In genomic region chr16:50744911-50745310, GRCh38 we compare ENCODE assay signal across 12 cellular contexts. TPM values are rescaled to one million over a fixed set of nuclear protein-coding genes. Genes with fewer than 3 reads are reported as not detected.
A peak's percentile ranks its signal among the peaks of the same experiment; 100 is the strongest.
DNase-seq lines count a peak whose midpoint lies in the region; ATAC-seq, FAIRE-seq and TF ChIP-seq lines count a peak whose summit lies in the region.
"Had no signal": no experiment of that assay in that cellular context is flagged by ENCODE, and none has a peak within 500 bp of the region (broad histone marks: within the 10 kb centered on the region; RNA-seq: fewer than 3 reads in every experiment).

No MANE protein-coding gene starts in this region.

- FAIRE-seq in GM12878 (lab: Jason Lieb, UNC), result no peak
- no peak for FAIRE-seq in kidney (lab: Jason Lieb, UNC)

- H3K4me2 ChIP-seq in GM12878 (ENCODE audit: control insufficient read depth, insufficient read depth), result peak overlapping the region; percentile 79

- ATAC-seq in CD8-positive, alpha-beta T cell, result no peak
- ATAC-seq in GM12878, result no peak
- ATAC-seq in naive thymus-derived CD8-positive, alpha-beta T cell, result no peak
- ATAC-seq in psoas muscle, result no peak
- no peak for ATAC-seq in gastroesophageal sphincter

- peaks cover 4% of the 10 kb centered on the region for H3K36me3 ChIP-seq in CD8-positive, alpha-beta T cell (ENCODE audit: insufficient read depth, low read length)
- H3K36me3 ChIP-seq in GM12878 (ENCODE audit: control insufficient read depth in 2 of 2, insufficient read depth in 2 of 2, low read length in 1 of 2) (peaks cover 0 to under 1% of the 10 kb centered on the region in 2 experiments; a peak in 1 of 4 replicates), psoas muscle (ENCODE audit: insufficient read depth in 1 of 2, low read depth in 1 of 2) (peaks cover 3 to 25% of the 10 kb centered on the region in 2 donors), kidney (ENCODE audit: control insufficient read depth in 1 of 2, insufficient read depth in 2 of 2, low read length in 2 of 2) (peaks cover 0 to under 1% of the 10 kb centered on the region in 2 donors), gastroesophageal sphincter (peaks cover 0 to 13% of the 10 kb centered on the region in 2 donors)
- H3K36me3 ChIP-seq: colonic mucosa had no signal

- H3K9me3 ChIP-seq in CD8-positive, alpha-beta T cell (ENCODE audit: low read length), result no peaks in the 10 kb centered on the region
- H3K9me3 ChIP-seq in GM12878 (replicated peaks; ENCODE audit: control insufficient read depth, insufficient read depth, low read length) (no peaks in the 10 kb centered on the region), psoas muscle (no peaks in the 10 kb centered on the region), kidney (ENCODE audit: control insufficient read depth in 1 of 2, low read length in 2 of 2) (no peaks in the 10 kb centered on the region), gastroesophageal sphincter (no peaks in the 10 kb centered on the region)
- H3K9me3 ChIP-seq: colonic mucosa, transverse colon had no signal

- peak overlapping the region; percentile 53 for H3K9ac ChIP-seq in GM12878 (ENCODE audit: control insufficient read depth, insufficient read depth, low read length)
- H3K9ac ChIP-seq in kidney (ENCODE audit: low read length in 2 of 2), result no peak overlapping the region

- TF ChIP-seq EP300 in GM12878 (IDR thresholded peaks at IDR 0.05; ENCODE audit: borderline replicate concordance in 1 of 2, control insufficient read depth in 1 of 2, low read depth in 2 of 2, low read length in 2 of 2), result no peak
- TF ChIP-seq EP300 in gastroesophageal sphincter (IDR thresholded peaks at IDR 0.05), result no peak

- H3K4me3 ChIP-seq in CD8-positive, alpha-beta T cell (ENCODE audit: low read depth, low read length), result peak overlapping the region; percentile 60
- peak overlapping the region; percentile 84 for H3K4me3 ChIP-seq in GM12878
- H3K4me3 ChIP-seq in psoas muscle, result no peak overlapping the region
- H3K4me3 ChIP-seq in kidney (ENCODE audit: low read length in 2 of 2), result no peak overlapping the region
- no peak overlapping the region for H3K4me3 ChIP-seq in gastroesophageal sphincter
- H3K4me3 ChIP-seq: colonic mucosa had no signal

- in situ Hi-C loops in KBM-7 (cut with MboI; ENCODE audit: low pct_unique_long_range_greater_than_20kb, low sequenced_read_pairs) (no loop called here), GM12878 (cut with MboI) (no loop called here)

- TF ChIP-seq CTCF in CD8-positive, alpha-beta T cell (IDR thresholded peaks at IDR 0.05), result no peak
- TF ChIP-seq CTCF in GM12878 (IDR thresholded peaks at IDR 0.05 in 2 of 3, conservative IDR thresholded peaks at IDR 0.05 in 1 of 3; ENCODE audit: control insufficient read depth in 2 of 3, extremely low read depth in 1 of 3, insufficient read depth in 1 of 3, low read depth in 3 of 3, low read length in 3 of 3) (no peak), psoas muscle (IDR thresholded peaks at IDR 0.05) (no peak), kidney (IDR thresholded peaks at IDR 0.05; ENCODE audit: borderline replicate concordance, extremely low read depth, insufficient read depth) (no peak), gastroesophageal sphincter (IDR thresholded peaks at IDR 0.05) (no peak)

- no peak overlapping the region for H2AFZ ChIP-seq in GM12878 (ENCODE audit: control insufficient read depth, low read depth, low read length)

- intact Hi-C loops in CD8-positive, alpha-beta T cell (cut with DNase I, micrococcal nuclease), result loop anchor here (2.0 to 10.0 kb wide), 8 partner anchors 143 to 720 kb away; partner anchors contain the start of genes ADCY7 (in 2 of the 2), HEATR3 (in 2 of the 2) and CNEP1R1 (in 1 of the 2)
- intact Hi-C loops in GM12878 (cut with micrococcal nuclease; ENCODE audit: unreplicated experiment) (loop anchor here (5.0 to 10.0 kb wide), 3 partner anchors 198 to 590 kb away; partner anchors contain the start of genes NKD1 and TENT4B), psoas muscle (cut with DNase I) (loop anchor here (5.0 to 10.0 kb wide), 4 partner anchors 62 to 380 kb away; partner anchors contain the start of gene BRD7 (in 2 of the 2)), kidney (cut with DNase I) (no loop called here)

- H3K4me1 Mint-ChIP-seq in CD8-positive, alpha-beta T cell (ENCODE audit: low read depth), result peaks cover 65% of the 10 kb centered on the region
- H3K4me1 Mint-ChIP-seq in naive thymus-derived CD8-positive, alpha-beta T cell, result peaks cover 34 to 78% (median 65%) of the 10 kb centered on the region in 4 donors

- POLR2A ChIA-PET in CD8-positive, alpha-beta T cell (lab: Charles Lee), result interaction anchor here (0.9 to 2.1 kb wide), 8 partner anchors 9 to 78 kb away, joined by 3 to 7 read pairs (median 4); partner anchors contain the start of gene SNX20
- POLR2A ChIA-PET in GM12878 (lab: Charles Lee), result interaction anchor here (0.6 to 7.2 kb wide), 13 partner anchors 9 to 472 kb away, joined by 3 to 104 read pairs (median 6); partner anchors contain the start of genes NOD2 and SNX20
- POLR2A ChIA-PET in naive thymus-derived CD8-positive, alpha-beta T cell (lab: Charles Lee), result interaction anchor here (0.7 to 3.3 kb wide), 8 partner anchors 23 to 101 kb away, joined by 3 to 18 read pairs (median 7); partner anchors contain the start of gene SNX20

- RAD21 ChIA-PET in GM12878 (lab: Charles Lee; ENCODE audit: unreplicated experiment), result interaction anchor here (0.6 to 13.0 kb wide), 12 partner anchors 8 to 720 kb away, joined by 3 to 578 read pairs (median 6); partner anchors contain the start of genes CNEP1R1, NOD2 and SNX20

- H4K20me1 ChIP-seq in GM12878 (ENCODE audit: control insufficient read depth, insufficient read depth), result no peaks in the 10 kb centered on the region

- peak overlapping the region; percentile 99 for H3K27ac Mint-ChIP-seq in CD8-positive, alpha-beta T cell
- peak overlapping the region; percentile 93 to 99 (median 97) for H3K27ac Mint-ChIP-seq in naive thymus-derived CD8-positive, alpha-beta T cell

- peaks cover 57% of the 10 kb centered on the region for H3K4me1 ChIP-seq in CD8-positive, alpha-beta T cell (ENCODE audit: insufficient read depth, low read length)
- H3K4me1 ChIP-seq in GM12878 (ENCODE audit: control insufficient read depth, insufficient read depth, low read length) (peaks cover 24% of the 10 kb centered on the region), psoas muscle (peaks cover 35% of the 10 kb centered on the region), kidney (ENCODE audit: control insufficient read depth in 1 of 2, insufficient read depth in 1 of 2, low read depth in 1 of 2, low read length in 2 of 2) (peaks cover 3 to 5% of the 10 kb centered on the region in 2 donors), gastroesophageal sphincter (peaks cover 0 to 76% (median 15%) of the 10 kb centered on the region in 3 donors)
- H3K4me1 ChIP-seq: colonic mucosa had no signal

- H3K27ac ChIP-seq in CD8-positive, alpha-beta T cell (ENCODE audit: low read depth, low read length), result peak overlapping the region; percentile 11
- peak overlapping the region; percentile 53 for H3K27ac ChIP-seq in GM12878 (ENCODE audit: control insufficient read depth, insufficient read depth)
- H3K27ac ChIP-seq in psoas muscle, result no peak overlapping the region
- no peak overlapping the region for H3K27ac ChIP-seq in kidney (ENCODE audit: low read depth in 2 of 2, low read length in 2 of 2)
- peak overlapping the region in 2 of 4 donors; percentile 25 to 93 for H3K27ac ChIP-seq in gastroesophageal sphincter

- peaks cover 45% of the 10 kb centered on the region for H3K36me3 Mint-ChIP-seq in CD8-positive, alpha-beta T cell
- H3K36me3 Mint-ChIP-seq in naive thymus-derived CD8-positive, alpha-beta T cell, result peaks cover 11 to 29% (median 16%) of the 10 kb centered on the region in 3 donors

- TF ChIP-seq RAD21 in GM12878 (IDR thresholded peaks at IDR 0.05; ENCODE audit: insufficient read depth, low read depth, low read length), result no peak

- TF ChIP-seq POLR2A in GM12878 (IDR thresholded peaks at IDR 0.05; ENCODE audit: low read depth, low read length) (no peak), gastroesophageal sphincter (IDR thresholded peaks at IDR 0.05) (no peak)

- no peaks in the 10 kb centered on the region for H3K9me3 Mint-ChIP-seq in CD8-positive, alpha-beta T cell
- H3K9me3 Mint-ChIP-seq in naive thymus-derived CD8-positive, alpha-beta T cell, result no peaks in the 10 kb centered on the region

- no peaks in the 10 kb centered on the region for H3K27me3 ChIP-seq in CD8-positive, alpha-beta T cell (ENCODE audit: insufficient read depth, low read length)
- H3K27me3 ChIP-seq in GM12878 (replicated peaks in 1 of 2; ENCODE audit: control insufficient read depth in 2 of 2, insufficient read depth in 2 of 2, low read length in 1 of 2) (no peaks in the 10 kb centered on the region), psoas muscle (ENCODE audit: insufficient read depth in 3 of 3, low read length in 2 of 3) (no peaks in the 10 kb centered on the region), gastroesophageal sphincter (no peaks in the 10 kb centered on the region)
- H3K27me3 ChIP-seq: colonic mucosa, transverse colon had no signal

- no peak for DNase-seq in CD8-positive, alpha-beta T cell
- peak; percentile 12 for DNase-seq in KBM-7
- no peak for DNase-seq in GM12878 (ENCODE audit: low read depth, low spot score)
- DNase-seq in naive thymus-derived CD8-positive, alpha-beta T cell, result no peak
- DNase-seq in psoas muscle, result no peak
- DNase-seq in T1000 (lab: John Stamatoyannopoulos, UW), result no peak
- no peak for DNase-seq in kidney
- DNase-seq: colonic mucosa, KG1, NCI-H446, transverse colon had no signal

- H3K27me3 Mint-ChIP-seq in CD8-positive, alpha-beta T cell (ENCODE audit: low read depth), result no peaks in the 10 kb centered on the region
- no peaks in the 10 kb centered on the region for H3K27me3 Mint-ChIP-seq in naive thymus-derived CD8-positive, alpha-beta T cell

- H3K4me3 Mint-ChIP-seq in CD8-positive, alpha-beta T cell, result peak overlapping the region; percentile 98
- peak overlapping the region; percentile 91 to 98 (median 96) for H3K4me3 Mint-ChIP-seq in naive thymus-derived CD8-positive, alpha-beta T cell

- 0% methylated on average over 3 of the region's 3 CpGs for WGBS in GM12878 (ENCODE audit: insufficient coverage, insufficient replicate concordance, low lambda C conversion rate, missing lambda C conversion rate)
- 56 to 70% (median 65%) methylated on average over 3 of the region's 3 CpGs for WGBS in psoas muscle, 3 donors
- 45 to 65% methylated on average over 3 of the region's 3 CpGs for WGBS in gastroesophageal sphincter (ENCODE audit: low coverage in 1 of 2), 2 donors

- CTCF ChIA-PET in CD8-positive, alpha-beta T cell (lab: Charles Lee), result interaction anchor here (0.7 to 5.6 kb wide), 7 partner anchors 24 to 533 kb away, joined by 3 to 117 read pairs (median 5); partner anchors contain the start of gene SNX20
- CTCF ChIA-PET in GM12878 (lab: Yijun Ruan, JAX), result interaction anchor here (1.0 to 15.3 kb wide), 21 partner anchors 8 to 720 kb away, joined by 3 to 636 read pairs (median 4); partner anchors contain the start of genes CNEP1R1 and SNX20

- SMC1A ChIA-PET in GM12878 (lab: Charles Lee; ENCODE audit: uncharacterized antibody, unreplicated experiment), result interaction anchor here (0.6 to 19.1 kb wide), 18 partner anchors 10 to 466 kb away, joined by 3 to 600 read pairs (median 5); partner anchors contain the start of genes NOD2 and SNX20

- no TSS peak for BruUV-seq in GM12878 (replicated peaks; lab: Mats Ljungman, UMichigan)

- peaks cover 72% of the 10 kb centered on the region for H3K79me2 ChIP-seq in GM12878 (ENCODE audit: control insufficient read depth, insufficient read depth, low read length)

RNA-seq across cellular contexts. Expression of gene CYLD, which starts 3.0 kb away (rescaled TPM):
- total RNA-seq in CD8-positive, alpha-beta T cell, result 100 to 1,000 TPM; 341 TPM
- 411 and 416 TPM in 2 replicates for total RNA-seq in GM12878 (2013; cell fraction: nucleolus; rRNA removed)
- total RNA-seq in GM12878 (2014; rRNA removed) (46.6 and 63.5 TPM in 2 replicates), GM12878 (2014; rRNA removed; fragmentation: Illumina TruSeq; extraction: Trizol) (58.5 and 58.7 TPM in 2 replicates), GM12878 (2021) (58.8 and 63.2 TPM in 2 replicates), psoas muscle (100 to 1,000 TPM in 1 of 4 donors, 10 to 100 TPM in 3; 46.9 to 103 (median 61.9) TPM), kidney (48.0 TPM), gastroesophageal sphincter (10 to 100 TPM; 39.2 to 82.5 (median 53.2) TPM)
- polyA plus RNA-seq in GM12878 (2011; ENCODE audit: low read depth), result 31.6 TPM
- polyA plus RNA-seq in GM12878 (2011; rRNA removed) (106 and 150 TPM in 2 replicates), GM12878 (2014; fragmentation: Illumina TruSeq; extraction: Trizol) (51.6 and 60.5 TPM in 2 replicates), GM12878 (2014; fragmentation: Nextera tagmentation; extraction: Ambion mirVana) (10 to 100 TPM; 19.2 to 27.0 TPM), GM12878 (2014; rRNA removed) (26.5 and 31.5 TPM in 2 replicates), GM12878 (2016; fragmentation: Nextera tagmentation; extraction: Ambion mirVana) (10 to 100 TPM; 44.6 to 45.6 TPM), psoas muscle (10 to 100 TPM; 20.1 to 64.1 (median 22.7) TPM), kidney (ENCODE audit: insufficient read depth, low read depth, low replicate concordance) (8.9 TPM)
- polyA plus RNA-seq in GM12878 (2011; cell fraction: cytosol; rRNA removed), result 44.6 and 53.8 TPM in 2 replicates
- 92.8 and 95.4 TPM in 2 replicates for polyA plus RNA-seq in GM12878 (2011; cell fraction: nucleus; rRNA removed)
- 41.1 and 47.6 TPM in 2 replicates for polyA plus RNA-seq in GM12878 (2012)
- 108 and 113 TPM in 2 replicates for polyA minus RNA-seq in GM12878 (2011; rRNA and poly(A)+ RNA removed)
- polyA minus RNA-seq in GM12878 (2011; cell fraction: cytosol; rRNA and poly(A)+ RNA removed), result 38.9 and 51.6 TPM in 2 replicates
- polyA minus RNA-seq in GM12878 (2011; cell fraction: nucleus; rRNA and poly(A)+ RNA removed), result 121 and 158 TPM in 2 replicates
- total RNA-seq in naive thymus-derived CD8-positive, alpha-beta T cell, result 100 to 1,000 TPM; 195 to 203 TPM
- 100 to 1,000 TPM; 106 to 131 (median 107) TPM for polyA plus RNA-seq in naive thymus-derived CD8-positive, alpha-beta T cell

RNA-seq across cellular contexts. Expression of gene NOD2, which starts 51.5 kb away (rescaled TPM):
- total RNA-seq in CD8-positive, alpha-beta T cell, result under 1 TPM; 0.86 to 0.90 TPM
- total RNA-seq in GM12878 (2013; cell fraction: nucleolus; rRNA removed), result 190 and 241 TPM in 2 replicates
- 9.9 and 13.4 TPM in 2 replicates for total RNA-seq in GM12878 (2014; rRNA removed)
- total RNA-seq in GM12878 (2014; rRNA removed; fragmentation: Illumina TruSeq; extraction: Trizol), result 5.8 and 6.9 TPM in 2 replicates
- total RNA-seq in GM12878 (2021), result 12.8 and 13.3 TPM in 2 replicates
- polyA plus RNA-seq in GM12878 (2011; ENCODE audit: low read depth), result 4.5 TPM
- polyA plus RNA-seq in GM12878 (2011; rRNA removed), result 10.4 and 18.6 TPM in 2 replicates
- polyA plus RNA-seq in GM12878 (2011; cell fraction: cytosol; rRNA removed), result 24.3 and 24.8 TPM in 2 replicates
- polyA plus RNA-seq in GM12878 (2011; cell fraction: nucleus; rRNA removed), result 58.1 and 59.5 TPM in 2 replicates
- 8.1 and 9.0 TPM in 2 replicates for polyA plus RNA-seq in GM12878 (2012)
- polyA plus RNA-seq in GM12878 (2014; fragmentation: Illumina TruSeq; extraction: Trizol), result 6.6 and 7.6 TPM in 2 replicates
- 1 to 10 TPM; 1.0 to 1.6 TPM for polyA plus RNA-seq in GM12878 (2014; fragmentation: Nextera tagmentation; extraction: Ambion mirVana)
- polyA plus RNA-seq in GM12878 (2014; rRNA removed), result 9.9 and 11.6 TPM in 2 replicates
- polyA plus RNA-seq in GM12878 (2016; fragmentation: Nextera tagmentation; extraction: Ambion mirVana), result 1 to 10 TPM; 4.3 to 4.5 TPM
- polyA minus RNA-seq in GM12878 (2011; rRNA and poly(A)+ RNA removed), result 39.9 and 63.9 TPM in 2 replicates
- polyA minus RNA-seq in GM12878 (2011; cell fraction: cytosol; rRNA and poly(A)+ RNA removed), result 13.1 and 17.5 TPM in 2 replicates
- polyA minus RNA-seq in GM12878 (2011; cell fraction: nucleus; rRNA and poly(A)+ RNA removed), result 39.9 and 55.8 TPM in 2 replicates
- total RNA-seq in naive thymus-derived CD8-positive, alpha-beta T cell, result under 1 TPM; 0.08 to 0.49 TPM
- polyA plus RNA-seq in naive thymus-derived CD8-positive, alpha-beta T cell, result under 1 TPM in 2 of 3 donors, not detected in 1; 0.33 to 0.51 TPM
- under 1 TPM; 0.21 to 0.74 (median 0.42) TPM for total RNA-seq in psoas muscle
- polyA plus RNA-seq in psoas muscle, result under 1 TPM; 0.07 to 0.25 (median 0.21) TPM
- 3.6 TPM for total RNA-seq in kidney
- 0.22 TPM for polyA plus RNA-seq in kidney (ENCODE audit: insufficient read depth, low read depth, low replicate concordance)
- 1 to 10 TPM in 3 of 4 donors, under 1 TPM in 1; 0.82 to 5.9 (median 3.5) TPM for total RNA-seq in gastroesophageal sphincter

Comparison
In these comparisons a context has a peak if more than half of its experiments do, and no peak if none do; other contexts are left out.
1. H3K27ac ChIP-seq: peak in CD8-positive, alpha-beta T cell (single experiment) and GM12878 (single experiment); none in psoas muscle (single experiment) and kidney (0 of 2).
2. H3K4me3 ChIP-seq: peak in CD8-positive, alpha-beta T cell (single experiment) and GM12878 (single experiment); none in psoas muscle (single experiment), kidney (0 of 2) and gastroesophageal sphincter (0 of 2).